In the genomic region with DNA sequence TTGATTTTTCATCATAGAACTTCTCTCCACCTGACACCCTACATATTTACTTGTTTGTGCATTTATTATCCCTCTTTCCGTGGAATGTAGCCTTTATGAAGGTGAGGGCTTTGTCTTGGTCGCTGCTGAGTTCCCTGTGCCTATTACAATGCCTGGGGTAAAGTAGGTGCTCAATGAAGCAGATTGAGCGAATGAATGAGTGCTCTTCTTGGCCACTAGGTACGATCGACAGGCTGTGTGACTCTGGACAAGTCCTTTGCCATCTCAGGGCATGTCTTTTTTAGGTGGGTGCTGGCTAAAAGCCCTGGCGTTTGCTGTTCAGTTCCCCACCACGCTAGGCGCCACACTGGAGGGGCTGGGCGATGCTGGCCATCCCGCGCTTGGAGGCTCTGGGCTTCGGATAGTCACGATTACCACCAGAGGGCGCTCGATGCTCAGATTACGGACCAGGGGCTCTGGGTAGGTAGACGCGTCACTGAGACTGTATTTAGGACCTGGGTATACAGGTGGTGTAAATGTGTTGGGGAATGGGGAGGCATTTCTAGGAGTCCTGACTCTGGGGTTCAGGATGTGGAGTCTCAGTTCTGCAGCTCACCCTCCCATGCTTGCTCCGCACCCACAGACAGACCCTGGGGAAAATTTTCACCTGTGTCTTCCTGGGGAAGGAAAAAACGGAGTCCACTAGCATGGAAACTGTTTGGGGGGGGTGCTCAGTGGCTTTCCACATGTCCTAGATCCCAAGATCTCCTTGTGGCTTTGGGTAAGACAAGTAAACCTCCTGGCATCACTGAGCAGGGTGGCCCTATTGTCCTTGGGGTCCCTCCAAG, we compare ENCODE assay signal across 8 cellular contexts.
DNase-seq lines count a peak whose midpoint lies in the region; ATAC-seq and TF ChIP-seq lines count a peak whose summit lies in the region.

No MANE protein-coding gene starts in this region.

- no peak overlapping the region for H3K27ac ChIP-seq in IMR-90 (ENCODE audit: insufficient read depth, low read length)
- no peak overlapping the region for H3K27ac ChIP-seq in esophagus muscularis mucosa (replicated peaks in 1 of 4)

- no peak overlapping the region for H2AK5ac ChIP-seq in IMR-90 (ENCODE audit: low read depth, low read length)

- no peaks in the 10 kb centered on the region for H3K9me1 ChIP-seq in IMR-90 (ENCODE audit: insufficient read depth, low read length)

- TF ChIP-seq EP300 in esophagus muscularis mucosa (IDR thresholded peaks at IDR 0.05) = no peak

- no peaks in the 10 kb centered on the region for H3K9me3 Mint-ChIP-seq in nephron progenitor cell

- H3K23ac ChIP-seq in IMR-90 (ENCODE audit: low read depth, low read length) = no peak overlapping the region

- H2BK15ac ChIP-seq in IMR-90 (ENCODE audit: low read depth, low read length) = no peak overlapping the region

- CTCF ChIA-PET in IMR-90 (lab: Yijun Ruan, JAX) = no interaction called here

- no TSS peak for BruUV-seq in IMR-90 (replicated peaks; lab: Mats Ljungman, UMichigan)

- H3K4me1 ChIP-seq in IMR-90 (ENCODE audit: control insufficient read depth, insufficient read depth, low read length) (no peaks in the 10 kb centered on the region), NT2/D1 (ENCODE audit: insufficient read depth, insufficient read length) (no peaks in the 10 kb centered on the region), esophagus muscularis mucosa (no peaks in the 10 kb centered on the region)

- no peak overlapping the region for H2BK5ac ChIP-seq in IMR-90 (ENCODE audit: low read depth, low read length, poor library complexity, severe bottlenecking)

- TF ChIP-seq CTCF in IMR-90 (conservative IDR thresholded peaks at IDR 0.05; ENCODE audit: low read depth, low read length) (peak; percentile 61), esophagus muscularis mucosa (IDR thresholded peaks at IDR 0.05) (peak; percentile 14 to 53 (median 32)), nephron progenitor cell (IDR thresholded peaks at IDR 0.05) (peak; percentile 77)

- no peaks in the 10 kb centered on the region for H3K79me1 ChIP-seq in IMR-90 (ENCODE audit: low read depth in 1 of 2, low read length in 2 of 2)

- H3K18ac ChIP-seq in IMR-90 (ENCODE audit: low read depth, low read length) = no peak overlapping the region

- no peaks in the 10 kb centered on the region for H3K36me3 Mint-ChIP-seq in nephron progenitor cell (ENCODE audit: low read depth)

- 46% methylated on average over 3 of the region's 20 CpGs; no CpG with 5 or more reads in 1 of the 2 experiments for WGBS in IMR-90 (ENCODE audit: extremely low coverage in 2 of 2, insufficient read length in 1 of 2), 2 experiments
- WGBS in esophagus muscularis mucosa = 23% methylated on average over 15 of the region's 20 CpGs

- peak; percentile 88 for ATAC-seq in IMR-90 (ENCODE audit: low read depth)
- no peak for ATAC-seq in HG03175 (IDR thresholded peaks at IDR 0.05; ENCODE audit: unreplicated experiment)

- H2BK20ac ChIP-seq in IMR-90 (ENCODE audit: low read depth, low read length) = no peak overlapping the region

- H3K27ac Mint-ChIP-seq in nephron progenitor cell = no peak overlapping the region

- H3K4me3 ChIP-seq in IMR-90 (ENCODE audit: insufficient read depth, low read depth, low read length) (no peak overlapping the region), NT2/D1 (ENCODE audit: insufficient read length, low read depth) (no peak overlapping the region), esophagus muscularis mucosa (no peak overlapping the region)

- no peak overlapping the region for H3K4ac ChIP-seq in IMR-90 (ENCODE audit: low read depth, low read length)

- POLR2A ChIA-PET in IMR-90 (lab: Charles Lee; ENCODE audit: unreplicated experiment) = no interaction called here

- H3K56ac ChIP-seq in IMR-90 (ENCODE audit: extremely low read depth, insufficient read depth, low read length) = no peak overlapping the region

- intact Hi-C loops in IMR-90 (cut with micrococcal nuclease) (loop anchor here (1.0 kb wide), 2 partner anchors 769 to 880 kb away; no protein-coding TSS in a partner anchor), esophagus muscularis mucosa (cut with DNase I) (no loop called here)

- H3K9ac ChIP-seq in IMR-90 (ENCODE audit: low read depth, low read length) (no peak overlapping the region), NT2/D1 (ENCODE audit: insufficient read length, low read depth) (no peak overlapping the region)

- TF ChIP-seq POLR2A in IMR-90 (IDR thresholded peaks at IDR 0.05; ENCODE audit: low read depth, low read length) = no peak
- TF ChIP-seq POLR2A in esophagus muscularis mucosa (IDR thresholded peaks at IDR 0.05; ENCODE audit: low read depth) = no peak

- no peaks in the 10 kb centered on the region for H3K9me3 ChIP-seq in IMR-90 (ENCODE audit: control insufficient read depth, insufficient read depth, low read length)
- H3K9me3 ChIP-seq in NT2/D1 (ENCODE audit: insufficient read depth, low read length) = no peaks in the 10 kb centered on the region
- no peaks in the 10 kb centered on the region for H3K9me3 ChIP-seq in esophagus muscularis mucosa

- TF ChIP-seq RAD21 in IMR-90 (IDR thresholded peaks at IDR 0.05; ENCODE audit: low read length) = peak; percentile 64

- peaks cover 12% of the 10 kb centered on the region for H3K27me3 ChIP-seq in IMR-90 (ENCODE audit: control insufficient read depth, insufficient read depth, low read length)
- peaks cover 35% of the 10 kb centered on the region for H3K27me3 ChIP-seq in NT2/D1 (ENCODE audit: insufficient read depth, insufficient read length)
- H3K27me3 ChIP-seq in esophagus muscularis mucosa = peaks cover 0 to 78% (median 9%) of the 10 kb centered on the region in 4 donors

- H2AFZ ChIP-seq in IMR-90 (replicated peaks; ENCODE audit: low read length, poor library complexity) = peak overlapping the region; percentile 40

- H4K8ac ChIP-seq in IMR-90 (ENCODE audit: low read depth in 2 of 2, low read length in 2 of 2) = no peak overlapping the region

- no peak overlapping the region for H4K91ac ChIP-seq in IMR-90 (ENCODE audit: insufficient read depth, low read depth, low read length)

- no peak overlapping the region for H2BK120ac ChIP-seq in IMR-90 (ENCODE audit: low read depth, low read length)

- peaks cover 80% of the 10 kb centered on the region for H3K27me3 Mint-ChIP-seq in nephron progenitor cell (ENCODE audit: low read depth, poor library complexity)

- no peak overlapping the region for H3K4me2 ChIP-seq in IMR-90 (ENCODE audit: low read depth, low read length)

- no peak overlapping the region for H3K14ac ChIP-seq in IMR-90 (replicated peaks; ENCODE audit: low read depth, low read length)

- in situ Hi-C loops in IMR-90 (cut with MboI; ENCODE audit: low sequenced_read_pairs) = no loop called here

- H3K4me1 Mint-ChIP-seq in nephron progenitor cell = peaks cover 12% of the 10 kb centered on the region

- H3K36me3 ChIP-seq in IMR-90 (ENCODE audit: control insufficient read depth, insufficient read depth, low read length) = no peaks in the 10 kb centered on the region
- H3K36me3 ChIP-seq in NT2/D1 (ENCODE audit: insufficient read depth, insufficient read length, low read length) = no peaks in the 10 kb centered on the region
- no peaks in the 10 kb centered on the region for H3K36me3 ChIP-seq in esophagus muscularis mucosa

- no peak overlapping the region for H4K5ac ChIP-seq in IMR-90 (ENCODE audit: low read depth, low read length)

- no peaks in the 10 kb centered on the region for H4K20me1 ChIP-seq in IMR-90 (ENCODE audit: insufficient read depth, low read length)

- dilution Hi-C loops in IMR-90 (cut with HindIII; ENCODE audit: low sequenced_read_pairs, unreplicated experiment) = no loop called here

- H3K4me3 Mint-ChIP-seq in nephron progenitor cell = no peak overlapping the region

- H2AK9ac ChIP-seq in IMR-90 (replicated peaks; ENCODE audit: low read depth, low read length, poor library complexity) = peak overlapping the region; percentile 33

- peak; percentile 92 for DNase-seq in COLO668 (lab: John Stamatoyannopoulos, UW; ENCODE audit: unreplicated experiment)
- DNase-seq in IMR-90 = peak; percentile 25
- peak; percentile 85 for DNase-seq in NT2/D1 (ENCODE audit: low read depth, low spot score)
- DNase-seq in activated CD8-positive, alpha-beta memory T cell treated with anti-CD3 and anti-CD28 coated beads, Interleukin-2, amount 50 U/mL, for 48 hours = peak; percentile 91
- DNase-seq in esophagus muscularis mucosa (ENCODE audit: extremely low spot score) = no peak
- peak; percentile 88 for DNase-seq in nephron progenitor cell
- peak; percentile 53 for DNase-seq in stimulated activated naive CD4-positive, alpha-beta T cell treated with Interleukin-2 at 50 U/mL for 16 hours (lab: John Stamatoyannopoulos, UW)

TF ChIP-seq in IMR-90, 13 proteins besides CTCF, POLR2A, EP300 and RAD21:
- no peak for TF ChIP-seq MAZ (IDR thresholded peaks at IDR 0.05; ENCODE audit: borderline replicate concordance, low read depth, low read length)
- peak; percentile 40 for TF ChIP-seq SMC3 (IDR thresholded peaks at IDR 0.05; ENCODE audit: low read depth, low read length)
- TF ChIP-seq CHD1 (IDR thresholded peaks at IDR 0.05; ENCODE audit: low read depth, low read length) = no peak
- no peak for TF ChIP-seq NFE2L2 (IDR thresholded peaks at IDR 0.05; ENCODE audit: low read depth, low read length)
- no peak for TF ChIP-seq FOS (IDR thresholded peaks at IDR 0.05; ENCODE audit: low read depth, low read length)
